Comparison of ENCODE assay signal across 37 cellular contexts in the genomic region with DNA sequence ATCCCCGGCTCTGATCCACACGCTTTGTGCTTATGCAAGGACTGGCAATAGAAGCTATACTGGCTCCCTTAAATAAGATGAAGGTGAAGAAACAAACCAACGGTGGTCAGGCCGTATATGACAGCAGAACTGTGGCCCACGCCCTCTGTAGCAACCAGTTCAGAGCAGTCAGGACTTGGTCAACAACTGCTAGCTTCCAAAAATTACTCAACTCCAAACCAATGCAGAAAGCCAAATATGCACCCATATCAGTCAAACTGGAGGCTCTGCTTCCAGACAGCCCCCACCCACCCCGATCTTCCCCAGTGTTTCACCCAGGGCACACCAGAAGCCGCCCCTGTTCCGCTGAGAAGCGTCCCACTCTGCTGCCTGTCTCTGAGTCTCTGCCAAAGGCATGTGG.
"Had no signal": no experiment of that assay in that cellular context is flagged by ENCODE, and none has a peak within 500 bp of the region (broad histone marks: within the 10 kb centered on the region; RNA-seq: fewer than 3 reads in every experiment).

No MANE protein-coding gene starts in this region.

- H3K4me1 Mint-ChIP-seq: activated B cell treated with CpG ODN at 0.5 μM for 24 hours; activated CD4-positive, alpha-beta T cell treated with anti-CD3 and anti-CD28 coated beads, Interleukin-2, amount 10 ng/mL, durations not matched to agents 24 days and 14 days; activated T-helper 17 cell treated with anti-CD3 and anti-CD28 coated beads, Interleukin-2, amount 50 U/mL, for 72 hours; central memory CD8-positive, alpha-beta T cell had no signal

- H3K27me3 ChIP-seq: adrenal gland, body of pancreas, brain microvascular endothelial cell, breast epithelium had no signal

- H3K36me3 ChIP-seq: adrenal gland, brain microvascular endothelial cell, breast epithelium had no signal

- H3K4me1 ChIP-seq: adrenal gland, body of pancreas, breast epithelium had no signal

- H3K36me3 Mint-ChIP-seq: activated CD4-positive, alpha-beta memory T cell treated with anti-CD3 and anti-CD28 coated beads for 36 hours; activated naive CD4-positive, alpha-beta T cell treated with anti-CD3 and anti-CD28 coated beads, Interleukin-2, amount 50 U/mL, for 72 hours; activated naive CD8-positive, alpha-beta T cell treated with anti-CD3 and anti-CD28 coated beads for 36 hours had no signal

- ATAC-seq: activated CD8-positive, alpha-beta T cell treated with anti-CD3 and anti-CD28 coated beads for 36 hours; activated naive CD4-positive, alpha-beta T cell treated with anti-CD3 and anti-CD28 coated beads, Interleukin-2, amount 50 U/mL, for 72 hours; activated T-cell treated with anti-CD3 and anti-CD28 coated beads, Interleukin-2, amount 50 U/mL, for 4 hours; activated T-cell treated with anti-CD3 and anti-CD28 coated beads, Interleukin-2, amount 50 U/mL, for 72 hours; activated T-helper 17 cell treated with anti-CD3 and anti-CD28 coated beads, Interleukin-2, amount 50 U/mL, for 72 hours; body of pancreas had no signal

- H3K27ac Mint-ChIP-seq: activated B cell treated with CpG ODN at 0.5 μM for 24 hours; activated CD4-positive, alpha-beta memory T cell treated with anti-CD3 and anti-CD28 coated beads for 36 hours; activated CD4-positive, alpha-beta T cell treated with anti-CD3 and anti-CD28 coated beads, Interleukin-2, amount 10 ng/mL, durations not matched to agents 24 days and 14 days; activated CD8-positive, alpha-beta T cell treated with anti-CD3 and anti-CD28 coated beads for 36 hours; activated naive CD4-positive, alpha-beta T cell treated with anti-CD3 and anti-CD28 coated beads for 36 hours; activated naive CD4-positive, alpha-beta T cell treated with anti-CD3 and anti-CD28 coated beads, Interleukin-2, amount 50 U/mL, for 72 hours; activated naive CD8-positive, alpha-beta T cell treated with anti-CD3 and anti-CD28 coated beads for 36 hours; activated T-cell treated with anti-CD3 and anti-CD28 coated beads, Interleukin-2, amount 50 U/mL, for 72 hours; activated T-helper 1 cell treated with anti-CD3 and anti-CD28 coated beads, Interleukin-12 subunit alpha, Interleukin-12 subunit beta, Interleukin-2, Interleukin-4 antibody, amounts not matched to agents 30 ng/mL and 10 ng/mL and 1 ng/mL, durations not matched to agents 14 hours and 24 hours and 36 hours; activated T-helper 17 cell treated with anti-CD3 and anti-CD28 coated beads, Interleukin-2, amount 50 U/mL, for 72 hours; T-helper 1 cell treated with Interleukin-12 subunit alpha and Interleukin-12 subunit beta and Interleukin-4 antibody, amounts not matched to agents 30 μg/mL and 1 μg/mL, for 36 hours; T-helper 2 cell treated with Interferon-gamma antibody and Interleukin-4, amounts not matched to agents 5 μg/mL and 100 μg/mL, for 36 hours had no signal

- H3K27ac ChIP-seq: adrenal gland, body of pancreas, brain microvascular endothelial cell, breast epithelium, VCaP had no signal

- H3K9me3 ChIP-seq: adrenal gland, body of pancreas, breast epithelium had no signal

- DNase-seq: activated B cell treated with CpG ODN at 0.5 μM for 24 hours; activated CD4-positive, alpha-beta memory T cell treated with anti-CD3 and anti-CD28 coated beads for 36 hours; activated CD4-positive, alpha-beta T cell treated with anti-CD3 and anti-CD28 coated beads for 4 hours; activated CD4-positive, alpha-beta T cell treated with anti-CD3 and anti-CD28 coated beads, Interleukin-2, amount 10 ng/mL, durations not matched to agents 24 days and 14 days; activated CD4-positive, alpha-beta T cell treated with anti-CD3 and anti-CD28 coated beads, Interleukin-2, amount 50 U/mL, for 1 hour; activated CD4-positive, alpha-beta T cell treated with anti-CD3 and anti-CD28 coated beads, Interleukin-2, amount 50 U/mL, for 4 hours; activated CD4-positive, CD25-positive, alpha-beta regulatory T cell treated with anti-CD3 and anti-CD28 coated beads, Interleukin-2, amount 50 U/mL, for 72 hours; activated CD8-positive, alpha-beta memory T cell treated with anti-CD3 and anti-CD28 coated beads, Interleukin-2, amount 50 U/mL, for 4 hours; activated CD8-positive, alpha-beta T cell treated with anti-CD3 and anti-CD28 coated beads for 36 hours; activated effector memory CD4-positive, alpha-beta T cell treated with anti-CD3 and anti-CD28 coated beads, Interleukin-2, amount 50 U/mL, for 16 hours; activated gamma-delta T cell treated with Interleukin-2 at 50 U/mL for 16 hours; activated naive CD4-positive, alpha-beta T cell; activated naive CD4-positive, alpha-beta T cell treated with anti-CD3 and anti-CD28 coated beads for 36 hours; activated naive CD4-positive, alpha-beta T cell treated with anti-CD3 and anti-CD28 coated beads, Interleukin-2, amount 50 U/mL, for 16 hours; activated naive CD8-positive, alpha-beta T cell treated with anti-CD3 and anti-CD28 coated beads for 36 hours; activated T-cell treated with anti-CD3 and anti-CD28 coated beads for 4 hours; activated T-cell treated with anti-CD3 and anti-CD28 coated beads, Interleukin-2, amount 50 U/mL, for 1 hour; activated T-cell treated with anti-CD3 and anti-CD28 coated beads, Interleukin-2, amount 50 U/mL, for 4 hours; activated T-cell treated with anti-CD3 and anti-CD28 coated beads, Interleukin-2, amount 50 U/mL, for 72 hours; adrenal gland; amniotic stem cell; aorta; body of pancreas; brain microvascular endothelial cell; caudate nucleus; cerebellar nuclear complex; T-helper 1 cell; T-helper 2 cell; T-helper 9 cell had no signal

- H3K27me3 Mint-ChIP-seq: activated B cell treated with CpG ODN at 0.5 μM for 24 hours; activated CD4-positive, alpha-beta memory T cell treated with anti-CD3 and anti-CD28 coated beads for 36 hours; activated CD4-positive, alpha-beta T cell treated with anti-CD3 and anti-CD28 coated beads, Interleukin-2, amount 10 ng/mL, durations not matched to agents 24 days and 14 days; activated CD8-positive, alpha-beta T cell treated with anti-CD3 and anti-CD28 coated beads for 36 hours; activated naive CD8-positive, alpha-beta T cell treated with anti-CD3 and anti-CD28 coated beads for 36 hours had no signal

- H3K4me3 ChIP-seq: adrenal gland, body of pancreas, breast epithelium had no signal

- H3K4me3 Mint-ChIP-seq: activated B cell treated with CpG ODN at 0.5 μM for 24 hours; activated CD4-positive, alpha-beta memory T cell treated with anti-CD3 and anti-CD28 coated beads for 36 hours; activated CD4-positive, alpha-beta T cell treated with anti-CD3 and anti-CD28 coated beads, Interleukin-2, amount 10 ng/mL, durations not matched to agents 24 days and 14 days; activated CD8-positive, alpha-beta T cell treated with anti-CD3 and anti-CD28 coated beads for 36 hours; activated naive CD4-positive, alpha-beta T cell treated with anti-CD3 and anti-CD28 coated beads for 36 hours; activated naive CD8-positive, alpha-beta T cell treated with anti-CD3 and anti-CD28 coated beads for 36 hours; activated T-cell treated with anti-CD3 and anti-CD28 coated beads, Interleukin-2, amount 50 U/mL, for 4 hours; activated T-cell treated with anti-CD3 and anti-CD28 coated beads, Interleukin-2, amount 50 U/mL, for 72 hours; activated T-helper 1 cell treated with anti-CD3 and anti-CD28 coated beads, Interleukin-12 subunit alpha, Interleukin-12 subunit beta, Interleukin-2, Interleukin-4 antibody, amounts not matched to agents 30 ng/mL and 10 ng/mL and 1 ng/mL, durations not matched to agents 14 hours and 24 hours and 36 hours; activated T-helper 17 cell treated with anti-CD3 and anti-CD28 coated beads, Interleukin-2, amount 50 U/mL, for 72 hours; central memory CD8-positive, alpha-beta T cell; T-helper 1 cell treated with Interleukin-12 subunit alpha and Interleukin-12 subunit beta and Interleukin-4 antibody, amounts not matched to agents 30 μg/mL and 1 μg/mL, for 36 hours; T-helper 2 cell treated with Interferon-gamma antibody and Interleukin-4, amounts not matched to agents 5 μg/mL and 100 μg/mL, for 36 hours had no signal

- H3K9me3 Mint-ChIP-seq: activated B cell treated with CpG ODN at 0.5 μM for 24 hours; activated CD4-positive, alpha-beta memory T cell treated with anti-CD3 and anti-CD28 coated beads for 36 hours; activated CD4-positive, alpha-beta T cell treated with anti-CD3 and anti-CD28 coated beads, Interleukin-2, amount 10 ng/mL, durations not matched to agents 24 days and 14 days; activated CD8-positive, alpha-beta T cell treated with anti-CD3 and anti-CD28 coated beads for 36 hours; activated naive CD4-positive, alpha-beta T cell treated with anti-CD3 and anti-CD28 coated beads for 36 hours; activated naive CD4-positive, alpha-beta T cell treated with anti-CD3 and anti-CD28 coated beads, Interleukin-2, amount 50 U/mL, for 72 hours; activated naive CD8-positive, alpha-beta T cell treated with anti-CD3 and anti-CD28 coated beads for 36 hours; activated T-cell treated with anti-CD3 and anti-CD28 coated beads, Interleukin-2, amount 50 U/mL, for 4 hours; activated T-cell treated with anti-CD3 and anti-CD28 coated beads, Interleukin-2, amount 50 U/mL, for 72 hours; activated T-helper 1 cell treated with anti-CD3 and anti-CD28 coated beads, Interleukin-12 subunit alpha, Interleukin-12 subunit beta, Interleukin-2, Interleukin-4 antibody, amounts not matched to agents 30 ng/mL and 10 ng/mL and 1 ng/mL, durations not matched to agents 14 hours and 24 hours and 36 hours; activated T-helper 17 cell treated with anti-CD3 and anti-CD28 coated beads, Interleukin-2, amount 50 U/mL, for 72 hours; central memory CD8-positive, alpha-beta T cell; T-helper 1 cell treated with Interleukin-12 subunit alpha and Interleukin-12 subunit beta and Interleukin-4 antibody, amounts not matched to agents 30 μg/mL and 1 μg/mL, for 36 hours; T-helper 2 cell treated with Interferon-gamma antibody and Interleukin-4, amounts not matched to agents 5 μg/mL and 100 μg/mL, for 36 hours had no signal
